In genomic region chr7:16396766-16397496, GRCh38 we compare ENCODE assay signal across 29 cellular contexts. TPM values are rescaled to one million over a fixed set of nuclear protein-coding genes. Genes with fewer than 3 reads are reported as not detected.
DNase-seq lines count a peak whose midpoint lies in the region; ATAC-seq and TF ChIP-seq lines count a peak whose summit lies in the region.
"Had no signal": no experiment of that assay in that cellular context is flagged by ENCODE, and none has a peak within 500 bp of the region (broad histone marks: within the 10 kb centered on the region; RNA-seq: fewer than 3 reads in every experiment).

No MANE protein-coding gene starts in this region.

- H3K27me3 ChIP-seq in neural progenitor cell, result no peaks in the 10 kb centered on the region
- H3K27me3 ChIP-seq in prostate gland (replicated peaks; ENCODE audit: insufficient read depth), result no peaks in the 10 kb centered on the region
- peaks cover 0 to 3% (median 0%) of the 10 kb centered on the region in 7 donors for H3K27me3 ChIP-seq in heart right ventricle
- H3K27me3 ChIP-seq: ascending aorta, hepatocyte, pancreas, SJCRH30, tibial artery had no signal

- H3K4me2 ChIP-seq in neural progenitor cell, result no peak overlapping the region
- H3K4me2 ChIP-seq: GM23338, hepatocyte had no signal

- 96% methylated on average over 25 of the region's 25 CpGs for WGBS in prostate gland
- WGBS in heart right ventricle, 2 donors, result 93 to 95% methylated on average over 25 of the region's 25 CpGs

- no peak overlapping the region for H3K9ac ChIP-seq in neural progenitor cell

- CTCF ChIA-PET in HEK293T (lab: Yijun Ruan, JAX), result no interaction called here

- H3K27ac Mint-ChIP-seq in activated naive CD8-positive, alpha-beta T cell treated with anti-CD3 and anti-CD28 coated beads, Interleukin-2, amount 10 ng/mL, durations not matched to agents 7 days and 5 days, result peak overlapping the region; percentile 58
- H3K27ac Mint-ChIP-seq in neural progenitor cell, result no peak overlapping the region
- H3K27ac Mint-ChIP-seq: activated T-helper 1 cell treated with anti-CD3 and anti-CD28 coated beads, Interleukin-12 subunit alpha, Interleukin-12 subunit beta, Interleukin-2, Interleukin-4 antibody, amounts not matched to agents 30 ng/mL and 10 ng/mL and 1 ng/mL, durations not matched to agents 14 hours and 24 hours and 36 hours; GM23338 had no signal

- ATAC-seq in activated naive CD8-positive, alpha-beta T cell treated with anti-CD3 and anti-CD28 coated beads, Interleukin-2, amount 10 ng/mL, durations not matched to agents 7 days and 5 days (ENCODE audit: low read depth), result no peak
- ATAC-seq in heart right ventricle, result no peak
- ATAC-seq: esophagus mucosa; GM23338; naive thymus-derived CD8-positive, alpha-beta T cell; pancreas; right cardiac atrium; stimulated activated naive CD8-positive, alpha-beta T cell treated with anti-CD3 and anti-CD28 coated beads, Interleukin-15, Interleukin-2, amounts not matched to agents 100 U/mL and 50 U/mL, for 24 hours had no signal

- no peaks in the 10 kb centered on the region for H3K27me3 Mint-ChIP-seq in activated naive CD8-positive, alpha-beta T cell treated with anti-CD3 and anti-CD28 coated beads, Interleukin-2, amount 10 ng/mL, durations not matched to agents 7 days and 5 days
- peaks cover 4% of the 10 kb centered on the region for H3K27me3 Mint-ChIP-seq in neural progenitor cell (ENCODE audit: insufficient read depth, low read depth)
- H3K27me3 Mint-ChIP-seq: naive thymus-derived CD8-positive, alpha-beta T cell had no signal

- no peaks in the 10 kb centered on the region for H4K20me1 ChIP-seq in neural progenitor cell (ENCODE audit: low read depth)

- TF ChIP-seq CTCF in epithelial cell of esophagus (IDR thresholded peaks at IDR 0.05; ENCODE audit: insufficient read depth, low read depth, low read length, missing control alignments) (no peak), neural progenitor cell (IDR thresholded peaks at IDR 0.05) (no peak), prostate gland (IDR thresholded peaks at IDR 0.05) (no peak), heart right ventricle (IDR thresholded peaks at IDR 0.05) (no peak)

- no peaks in the 10 kb centered on the region for H3K4me1 Mint-ChIP-seq in activated naive CD8-positive, alpha-beta T cell treated with anti-CD3 and anti-CD28 coated beads, Interleukin-2, amount 10 ng/mL, durations not matched to agents 7 days and 5 days
- H3K4me1 Mint-ChIP-seq in neural progenitor cell, result no peaks in the 10 kb centered on the region
- H3K4me1 Mint-ChIP-seq: GM23338 had no signal

- H3K4me1 ChIP-seq in neural progenitor cell (no peaks in the 10 kb centered on the region), prostate gland (replicated peaks) (no peaks in the 10 kb centered on the region), heart right ventricle (no peaks in the 10 kb centered on the region)
- H3K4me1 ChIP-seq: ascending aorta, left ventricle myocardium inferior, pancreas, tibial artery had no signal

- no peak overlapping the region for H3K4me3 ChIP-seq in epithelial cell of esophagus (ENCODE audit: low read length)
- no peak overlapping the region for H3K4me3 ChIP-seq in neural progenitor cell
- H3K4me3 ChIP-seq in prostate gland, result no peak overlapping the region
- H3K4me3 ChIP-seq in heart right ventricle, result no peak overlapping the region
- H3K4me3 ChIP-seq: ascending aorta, GM23338, hepatocyte, left ventricle myocardium inferior, pancreas, SJCRH30, tibial artery had no signal

- H3K27ac ChIP-seq in neural progenitor cell, result no peak overlapping the region
- H3K27ac ChIP-seq in prostate gland, result no peak overlapping the region
- no peak overlapping the region for H3K27ac ChIP-seq in heart right ventricle
- H3K27ac ChIP-seq: ascending aorta, C4-2B, hepatocyte, left ventricle myocardium inferior, pancreas, SJCRH30, tibial artery had no signal

- peaks cover 19% of the 10 kb centered on the region for H3K9me3 Mint-ChIP-seq in activated naive CD8-positive, alpha-beta T cell treated with anti-CD3 and anti-CD28 coated beads, Interleukin-2, amount 10 ng/mL, durations not matched to agents 7 days and 5 days
- H3K9me3 Mint-ChIP-seq in neural progenitor cell, result peaks cover 37% of the 10 kb centered on the region

- H3F3A ChIP-seq in neural progenitor cell (ENCODE audit: low read depth), result peaks cover 43% of the 10 kb centered on the region

- intact Hi-C loops in prostate gland (cut with DNase I) (no loop called here), heart right ventricle (cut with DNase I) (no loop called here)

- TF ChIP-seq POLR2A in prostate gland (IDR thresholded peaks at IDR 0.05), result no peak

- H3K79me2 ChIP-seq in neural progenitor cell (ENCODE audit: low read depth), result no peaks in the 10 kb centered on the region
- H3K79me2 ChIP-seq: hepatocyte had no signal

- H3K36me3 ChIP-seq in neural progenitor cell, result no peaks in the 10 kb centered on the region
- H3K36me3 ChIP-seq in prostate gland, result no peaks in the 10 kb centered on the region
- peaks cover 0 to 14% (median 0%) of the 10 kb centered on the region in 9 donors for H3K36me3 ChIP-seq in heart right ventricle
- H3K36me3 ChIP-seq: ascending aorta, left ventricle myocardium inferior, pancreas, SJCRH30, tibial artery had no signal

- peaks cover 21% of the 10 kb centered on the region for H3K9me3 ChIP-seq in neural progenitor cell (ENCODE audit: low read depth)
- no peaks in the 10 kb centered on the region for H3K9me3 ChIP-seq in prostate gland
- H3K9me3 ChIP-seq in heart right ventricle, result peaks cover 0 to 67% (median 0%) of the 10 kb centered on the region in 11 donors
- H3K9me3 ChIP-seq: pancreas had no signal

- no peak overlapping the region for H2AFZ ChIP-seq in neural progenitor cell (replicated peaks)
- H2AFZ ChIP-seq: GM23338, hepatocyte had no signal

- POLR2A ChIA-PET in HEK293T (lab: Yijun Ruan, JAX), result no interaction called here
- POLR2A ChIA-PET in activated naive CD8-positive, alpha-beta T cell treated with anti-CD3 and anti-CD28 coated beads, Interleukin-2, amount 10 ng/mL, durations not matched to agents 7 days and 5 days (lab: Charles Lee), result no interaction called here

- H3K4me3 Mint-ChIP-seq in activated naive CD8-positive, alpha-beta T cell treated with anti-CD3 and anti-CD28 coated beads, Interleukin-2, amount 10 ng/mL, durations not matched to agents 7 days and 5 days, result peak overlapping the region; percentile 14
- no peak overlapping the region for H3K4me3 Mint-ChIP-seq in neural progenitor cell
- H3K4me3 Mint-ChIP-seq: activated T-helper 1 cell treated with anti-CD3 and anti-CD28 coated beads, Interleukin-12 subunit alpha, Interleukin-12 subunit beta, Interleukin-2, Interleukin-4 antibody, amounts not matched to agents 30 ng/mL and 10 ng/mL and 1 ng/mL, durations not matched to agents 14 hours and 24 hours and 36 hours; GM23338; naive thymus-derived CD8-positive, alpha-beta T cell had no signal

- DNase-seq in HEK293T (ENCODE audit: extremely low spot score), result no peak
- DNase-seq in activated naive CD8-positive, alpha-beta T cell treated with anti-CD3 and anti-CD28 coated beads, Interleukin-2, amount 10 ng/mL, durations not matched to agents 7 days and 5 days, result no peak
- peak; percentile 1 for DNase-seq in epithelial cell of esophagus (ENCODE audit: low read depth)
- DNase-seq in neural progenitor cell (ENCODE audit: low spot score), result peak; percentile 3
- no peak for DNase-seq in EL
- no peak for DNase-seq in prostate gland (ENCODE audit: low spot score)
- no peak for DNase-seq in heart right ventricle
- no peak for DNase-seq in DMS79 (lab: John Stamatoyannopoulos, UW)
- DNase-seq: activated CD4-positive, alpha-beta T cell treated with anti-CD3 and anti-CD28 coated beads for 4 hours; activated naive CD4-positive, alpha-beta T cell treated with anti-CD3 and anti-CD28 coated beads, Interleukin-2, amount 50 U/mL, for 16 hours; caudate nucleus; left ventricle myocardium inferior; midbrain; naive thymus-derived CD8-positive, alpha-beta T cell; NCI-H1048; NCI-H1694 treated with DMSO at 0.1 percent for 48 hours; NCI-H526 treated with DMSO at 0.1 percent for 48 hours; pancreas; right cardiac atrium; SJCRH30; stimulated activated CD4-positive, alpha-beta T cell treated with anti-CD3 and anti-CD28 coated beads, Interleukin-4, amount 100 ng/mL, for 1 hour; stimulated activated naive CD8-positive, alpha-beta T cell treated with anti-CD3 and anti-CD28 coated beads, Interleukin-15, Interleukin-2, amounts not matched to agents 100 U/mL and 50 U/mL, for 24 hours; tibial artery had no signal

- peaks cover 7% of the 10 kb centered on the region for H3K36me3 Mint-ChIP-seq in activated naive CD8-positive, alpha-beta T cell treated with anti-CD3 and anti-CD28 coated beads, Interleukin-2, amount 10 ng/mL, durations not matched to agents 7 days and 5 days
- peaks cover 18% of the 10 kb centered on the region for H3K36me3 Mint-ChIP-seq in neural progenitor cell

TF ChIP-seq in HEK293T, 16 proteins besides CTCF, POLR2A, EP300 and RAD21:
- no peak for TF ChIP-seq ELF4 (IDR thresholded peaks at IDR 0.05)
- no peak for TF ChIP-seq SP1 (IDR thresholded peaks at IDR 0.05)
- TF ChIP-seq HDGF (IDR thresholded peaks at IDR 0.05; ENCODE audit: borderline replicate concordance), result no peak
- TF ChIP-seq ARNT (IDR thresholded peaks at IDR 0.05), result no peak
- no peak for TF ChIP-seq PKNOX1 (IDR thresholded peaks at IDR 0.05)
- TF ChIP-seq NFRKB (IDR thresholded peaks at IDR 0.05), result 0 out of 2 replicates have a peak, but pooled peaks have one; percentile 31

RNA-seq across cellular contexts. Expression of gene CRPPA, which starts 24.4 kb away (rescaled TPM):
- total RNA-seq in activated naive CD8-positive, alpha-beta T cell treated with anti-CD3 and anti-CD28 coated beads, Interleukin-2, amount 10 ng/mL, durations not matched to agents 7 days and 5 days, result 1 to 10 TPM in 1 of 2 experiments, under 1 TPM in 1; 0.89 to 1.1 TPM
- 1.4 and 2.6 TPM in 2 replicates for total RNA-seq in neural progenitor cell (ENCODE audit: low replicate concordance)
- 1 to 10 TPM; 1.6 to 3.7 TPM for total RNA-seq in prostate gland
- 1 to 10 TPM; 5.4 to 8.7 (median 6.4) TPM for total RNA-seq in heart right ventricle
- 1 to 10 TPM in 1 of 2 donors, under 1 TPM in 1; 0.51 to 1.5 TPM for polyA plus RNA-seq in heart right ventricle
- total RNA-seq: ascending aorta had no signal

Comparison
In these comparisons a context has a peak if more than half of its experiments do, and no peak if none do; other contexts are left out.
1. DNase-seq: peak in epithelial cell of esophagus (single experiment) and neural progenitor cell (single experiment); none in HEK293T (single experiment), activated naive CD8-positive, alpha-beta T cell treated with anti-CD3 and anti-CD28 coated beads, Interleukin-2, amount 10 ng/mL, durations not matched to agents 7 days and 5 days (single experiment), EL (single experiment), prostate gland (single experiment), heart right ventricle (0 of 2) and DMS79 (single experiment).